ENCODE assay signal across 9 cellular contexts in genomic region chr10:129332476-129332875, GRCh38.
DNase-seq lines count a peak whose midpoint lies in the region; ATAC-seq and TF ChIP-seq lines count a peak whose summit lies in the region.
"Had no signal": no experiment of that assay in that cellular context is flagged by ENCODE, and none has a peak within 500 bp of the region (broad histone marks: within the 10 kb centered on the region; RNA-seq: fewer than 3 reads in every experiment).

No MANE protein-coding gene starts in this region.

- H3K9me3 ChIP-seq in HCT116 (ENCODE audit: control insufficient read depth in 1 of 2, insufficient read depth in 1 of 2, low read depth in 1 of 2, low read length in 2 of 2) (peaks cover 8 to 15% of the 10 kb centered on the region in 2 experiments; a peak in 2 of 4 replicates), left lung (no peaks in the 10 kb centered on the region)

- H3K4me1 ChIP-seq in HCT116 (ENCODE audit: control insufficient read depth in 1 of 2, insufficient read depth in 2 of 2, low read length in 2 of 2) (no peaks in the 10 kb centered on the region), left lung (no peaks in the 10 kb centered on the region)

- no peak overlapping the region for H3K4me3 ChIP-seq in HCT116 (replicated peaks in 1 of 2; ENCODE audit: low read depth in 1 of 2, low read length in 2 of 2)
- no peak overlapping the region for H3K4me3 ChIP-seq in left lung

- H3K36me3 ChIP-seq in HCT116 (ENCODE audit: control insufficient read depth in 1 of 2, insufficient read depth in 2 of 2, low read length in 2 of 2): no peaks in the 10 kb centered on the region
- no peaks in the 10 kb centered on the region for H3K36me3 ChIP-seq in left lung

- TF ChIP-seq POLR2A in HCT116 (IDR thresholded peaks at IDR 0.05; ENCODE audit: borderline replicate concordance, extremely low read depth, insufficient read depth, insufficient read length): no peak

- no peaks in the 10 kb centered on the region for H3K4me1 Mint-ChIP-seq in activated CD8-positive, alpha-beta T cell treated with anti-CD3 and anti-CD28 coated beads for 36 hours (ENCODE audit: low read depth)

- CTCF ChIA-PET in HCT116 (lab: Charles Lee): no interaction called here
- CTCF ChIA-PET in activated CD8-positive, alpha-beta T cell treated with anti-CD3 and anti-CD28 coated beads for 36 hours (lab: Charles Lee): interaction anchor here (1.0 to 3.2 kb wide), 5 partner anchors 10 to 304 kb away, joined by 3 to 33 read pairs (median 5); no protein-coding TSS in a partner anchor

- no peak overlapping the region for H3K27ac Mint-ChIP-seq in activated CD8-positive, alpha-beta T cell treated with anti-CD3 and anti-CD28 coated beads for 36 hours

- peaks cover 3% of the 10 kb centered on the region for H3K27me3 Mint-ChIP-seq in activated CD8-positive, alpha-beta T cell treated with anti-CD3 and anti-CD28 coated beads for 36 hours

- no peaks in the 10 kb centered on the region for H3K36me3 Mint-ChIP-seq in activated CD8-positive, alpha-beta T cell treated with anti-CD3 and anti-CD28 coated beads for 36 hours (ENCODE audit: low read depth)

- peak; percentile 49 for TF ChIP-seq RAD21 in HCT116 (IDR thresholded peaks at IDR 0.05; ENCODE audit: low read depth)

- no peaks in the 10 kb centered on the region for H3K9me2 ChIP-seq in HCT116 (ENCODE audit: insufficient read depth)

- H3K27me3 ChIP-seq in HCT116 (ENCODE audit: insufficient read depth, low read length) (no peaks in the 10 kb centered on the region), left lung (peaks cover 0 to 44% of the 10 kb centered on the region in 2 donors)

- peak; percentile 46 for DNase-seq in D341Med (ENCODE audit: low spot score)
- DNase-seq in HCT116 (ENCODE audit: low read depth, low spot score): peak; percentile 6
- DNase-seq in activated CD8-positive, alpha-beta T cell treated with anti-CD3 and anti-CD28 coated beads for 36 hours: peak; percentile 39
- no peak for DNase-seq in left lung
- no peak for DNase-seq in stimulated activated CD4-positive, alpha-beta T cell treated with anti-CD3 and anti-CD28 coated beads, Interleukin-4, amount 100 ng/mL, for 1 hour
- DNase-seq in cerebellar nuclear complex (lab: John Stamatoyannopoulos, UW): no peak
- no peak for DNase-seq in NCI-H128 (lab: John Stamatoyannopoulos, UW; ENCODE audit: unreplicated experiment)
- no peak for DNase-seq in NCI-H1436 (lab: John Stamatoyannopoulos, UW)
- DNase-seq: left colon had no signal

- BruUV-seq in HCT116 (replicated peaks; lab: Mats Ljungman, UMichigan): no TSS peak

- no peak overlapping the region for H2AFZ ChIP-seq in HCT116 (ENCODE audit: low read depth, low read length, poor library complexity, severe bottlenecking)

- POLR2A ChIA-PET in HCT116 (lab: Charles Lee): no interaction called here
- POLR2A ChIA-PET in activated CD8-positive, alpha-beta T cell treated with anti-CD3 and anti-CD28 coated beads for 36 hours (lab: Charles Lee): no interaction called here

- no peak overlapping the region for H3K9ac ChIP-seq in HCT116 (ENCODE audit: low read length)

- ATAC-seq in HCT116: peak; percentile 36; the same call in 1 of the 2 replicates
- no peak for ATAC-seq in activated CD8-positive, alpha-beta T cell treated with anti-CD3 and anti-CD28 coated beads for 36 hours
- no peak for ATAC-seq in left lung
- ATAC-seq: left colon had no signal

- H3K27ac ChIP-seq in HCT116 (ENCODE audit: low read depth, low read length) (no peak overlapping the region), left lung (no peak overlapping the region)

- H3K4me2 ChIP-seq in HCT116 (ENCODE audit: low read length): no peak overlapping the region

- no peaks in the 10 kb centered on the region for H3K9me3 Mint-ChIP-seq in activated CD8-positive, alpha-beta T cell treated with anti-CD3 and anti-CD28 coated beads for 36 hours

- no peaks in the 10 kb centered on the region for H4K20me1 ChIP-seq in HCT116 (ENCODE audit: insufficient read depth)

- H3K79me2 ChIP-seq in HCT116 (ENCODE audit: insufficient read depth, low read length): no peaks in the 10 kb centered on the region

- no peak overlapping the region for H3K4me3 Mint-ChIP-seq in activated CD8-positive, alpha-beta T cell treated with anti-CD3 and anti-CD28 coated beads for 36 hours

- intact Hi-C loops in HCT116 (cut with micrococcal nuclease): loop anchor here (1.0 kb wide), 1 partner anchor 301 kb away; no protein-coding TSS in a partner anchor
- intact Hi-C loops in activated CD8-positive, alpha-beta T cell treated with anti-CD3 and anti-CD28 coated beads for 36 hours (cut with micrococcal nuclease): loop anchor here (2.0 kb wide), 1 partner anchor 302 kb away; no protein-coding TSS in a partner anchor
- intact Hi-C loops in left lung (cut with DNase I): no loop called here

- RAD21 ChIA-PET in HCT116 (lab: Charles Lee; ENCODE audit: low non-redundant PET in 1 of 2, low total read pairs in 2 of 2, uncharacterized antibody in 2 of 2, unreplicated experiment in 2 of 2): no interaction called here

- TF ChIP-seq CTCF in HCT116 (IDR thresholded peaks at IDR 0.05 in 2 of 3, conservative IDR thresholded peaks at IDR 0.05 in 1 of 3; ENCODE audit: borderline replicate concordance in 1 of 3, insufficient read depth in 1 of 3, low read depth in 2 of 3, low read length in 2 of 3) (peak; percentile 31 to 82 (median 64); a peak in 5 of 6 replicates), left lung (IDR thresholded peaks at IDR 0.05) (peak; percentile 21 to 23)
- peak; percentile 57 for TF ChIP-seq CTCF in activated CD8-positive, alpha-beta T cell treated with anti-CD3 and anti-CD28 coated beads for 36 hours (IDR thresholded peaks at IDR 0.05)

TF ChIP-seq in HCT116, 20 proteins besides CTCF, POLR2A, EP300 and RAD21:
- no peak for TF ChIP-seq EGR1 (IDR thresholded peaks at IDR 0.05; ENCODE audit: low read depth)
- no peak for TF ChIP-seq ZBTB33 (IDR thresholded peaks at IDR 0.05; ENCODE audit: extremely low read depth, insufficient replicate concordance, low read length)
- TF ChIP-seq YY1 (IDR thresholded peaks at IDR 0.05; ENCODE audit: extremely low read depth, insufficient replicate concordance, low read depth, low read length): no peak
- TF ChIP-seq SP1 (IDR thresholded peaks at IDR 0.05; ENCODE audit: low read depth): no peak
- no peak for TF ChIP-seq ELF1 (IDR thresholded peaks at IDR 0.05; ENCODE audit: borderline replicate concordance, low read depth)
- no peak for TF ChIP-seq REST (IDR thresholded peaks at IDR 0.05; ENCODE audit: low read depth)
- no peak for TF ChIP-seq SRF (IDR thresholded peaks at IDR 0.05; ENCODE audit: low read depth)
- no peak for TF ChIP-seq POLR2AphosphoS5 (IDR thresholded peaks at IDR 0.05; ENCODE audit: low read depth, low read length)
- TF ChIP-seq JUND (IDR thresholded peaks at IDR 0.05): no peak
- TF ChIP-seq CEBPB (IDR thresholded peaks at IDR 0.05; ENCODE audit: low read depth): no peak
- TF ChIP-seq ZFX (IDR thresholded peaks at IDR 0.05): no peak
- TF ChIP-seq FOSL1 (IDR thresholded peaks at IDR 0.05; ENCODE audit: low read depth): no peak
- no peak for TF ChIP-seq EZH2phosphoT487 (IDR thresholded peaks at IDR 0.05; ENCODE audit: borderline replicate concordance)
- TF ChIP-seq TCF7L2 (IDR thresholded peaks at IDR 0.05; ENCODE audit: borderline replicate concordance, extremely low read depth, insufficient read depth, insufficient read length): no peak

Comparison
In these comparisons a context has a peak if more than half of its experiments do, and no peak if none do; other contexts are left out.
1. DNase-seq: peak in D341Med (single experiment), HCT116 (single experiment) and activated CD8-positive, alpha-beta T cell treated with anti-CD3 and anti-CD28 coated beads for 36 hours (single experiment); none in left lung (0 of 2), stimulated activated CD4-positive, alpha-beta T cell treated with anti-CD3 and anti-CD28 coated beads, Interleukin-4, amount 100 ng/mL, for 1 hour (single experiment), cerebellar nuclear complex (0 of 2), NCI-H128 (single experiment) and NCI-H1436 (single experiment).
2. intact Hi-C loops: an anchor here in HCT116 (1.0 kb wide) and activated CD8-positive, alpha-beta T cell treated with anti-CD3 and anti-CD28 coated beads for 36 hours (2.0 kb wide); none called in left lung.
3. Peak in every context shown above with its lines, with median percentiles within 50 percentile points of each other: CTCF ChIP-seq.